In the genomic region with DNA sequence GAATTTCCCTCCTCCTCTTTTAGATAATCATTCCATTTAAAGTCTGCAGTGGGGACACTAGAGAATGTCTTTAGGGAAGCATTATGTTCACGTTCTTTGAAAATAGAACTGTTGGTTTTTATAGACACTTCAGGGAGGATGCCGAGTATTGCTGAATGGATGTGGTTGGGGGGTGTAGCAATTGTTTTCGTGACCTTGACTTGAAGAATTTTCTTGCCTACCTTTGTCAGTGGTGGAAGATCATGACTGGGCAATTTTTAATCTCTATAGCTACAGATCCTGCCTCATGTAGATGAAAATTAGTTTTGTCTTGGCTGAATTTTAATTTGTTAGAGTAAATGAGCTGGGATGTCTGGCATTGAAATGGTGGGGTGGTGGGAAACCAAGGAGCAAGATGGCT, we compare ENCODE assay signal across 1 cellular context.
TF ChIP-seq lines count a peak whose summit lies in the region.

No MANE protein-coding gene starts in this region.

TF ChIP-seq in GM23338, 12 proteins besides CTCF, POLR2A, EP300 and RAD21:
- TF ChIP-seq, protein P1, sequence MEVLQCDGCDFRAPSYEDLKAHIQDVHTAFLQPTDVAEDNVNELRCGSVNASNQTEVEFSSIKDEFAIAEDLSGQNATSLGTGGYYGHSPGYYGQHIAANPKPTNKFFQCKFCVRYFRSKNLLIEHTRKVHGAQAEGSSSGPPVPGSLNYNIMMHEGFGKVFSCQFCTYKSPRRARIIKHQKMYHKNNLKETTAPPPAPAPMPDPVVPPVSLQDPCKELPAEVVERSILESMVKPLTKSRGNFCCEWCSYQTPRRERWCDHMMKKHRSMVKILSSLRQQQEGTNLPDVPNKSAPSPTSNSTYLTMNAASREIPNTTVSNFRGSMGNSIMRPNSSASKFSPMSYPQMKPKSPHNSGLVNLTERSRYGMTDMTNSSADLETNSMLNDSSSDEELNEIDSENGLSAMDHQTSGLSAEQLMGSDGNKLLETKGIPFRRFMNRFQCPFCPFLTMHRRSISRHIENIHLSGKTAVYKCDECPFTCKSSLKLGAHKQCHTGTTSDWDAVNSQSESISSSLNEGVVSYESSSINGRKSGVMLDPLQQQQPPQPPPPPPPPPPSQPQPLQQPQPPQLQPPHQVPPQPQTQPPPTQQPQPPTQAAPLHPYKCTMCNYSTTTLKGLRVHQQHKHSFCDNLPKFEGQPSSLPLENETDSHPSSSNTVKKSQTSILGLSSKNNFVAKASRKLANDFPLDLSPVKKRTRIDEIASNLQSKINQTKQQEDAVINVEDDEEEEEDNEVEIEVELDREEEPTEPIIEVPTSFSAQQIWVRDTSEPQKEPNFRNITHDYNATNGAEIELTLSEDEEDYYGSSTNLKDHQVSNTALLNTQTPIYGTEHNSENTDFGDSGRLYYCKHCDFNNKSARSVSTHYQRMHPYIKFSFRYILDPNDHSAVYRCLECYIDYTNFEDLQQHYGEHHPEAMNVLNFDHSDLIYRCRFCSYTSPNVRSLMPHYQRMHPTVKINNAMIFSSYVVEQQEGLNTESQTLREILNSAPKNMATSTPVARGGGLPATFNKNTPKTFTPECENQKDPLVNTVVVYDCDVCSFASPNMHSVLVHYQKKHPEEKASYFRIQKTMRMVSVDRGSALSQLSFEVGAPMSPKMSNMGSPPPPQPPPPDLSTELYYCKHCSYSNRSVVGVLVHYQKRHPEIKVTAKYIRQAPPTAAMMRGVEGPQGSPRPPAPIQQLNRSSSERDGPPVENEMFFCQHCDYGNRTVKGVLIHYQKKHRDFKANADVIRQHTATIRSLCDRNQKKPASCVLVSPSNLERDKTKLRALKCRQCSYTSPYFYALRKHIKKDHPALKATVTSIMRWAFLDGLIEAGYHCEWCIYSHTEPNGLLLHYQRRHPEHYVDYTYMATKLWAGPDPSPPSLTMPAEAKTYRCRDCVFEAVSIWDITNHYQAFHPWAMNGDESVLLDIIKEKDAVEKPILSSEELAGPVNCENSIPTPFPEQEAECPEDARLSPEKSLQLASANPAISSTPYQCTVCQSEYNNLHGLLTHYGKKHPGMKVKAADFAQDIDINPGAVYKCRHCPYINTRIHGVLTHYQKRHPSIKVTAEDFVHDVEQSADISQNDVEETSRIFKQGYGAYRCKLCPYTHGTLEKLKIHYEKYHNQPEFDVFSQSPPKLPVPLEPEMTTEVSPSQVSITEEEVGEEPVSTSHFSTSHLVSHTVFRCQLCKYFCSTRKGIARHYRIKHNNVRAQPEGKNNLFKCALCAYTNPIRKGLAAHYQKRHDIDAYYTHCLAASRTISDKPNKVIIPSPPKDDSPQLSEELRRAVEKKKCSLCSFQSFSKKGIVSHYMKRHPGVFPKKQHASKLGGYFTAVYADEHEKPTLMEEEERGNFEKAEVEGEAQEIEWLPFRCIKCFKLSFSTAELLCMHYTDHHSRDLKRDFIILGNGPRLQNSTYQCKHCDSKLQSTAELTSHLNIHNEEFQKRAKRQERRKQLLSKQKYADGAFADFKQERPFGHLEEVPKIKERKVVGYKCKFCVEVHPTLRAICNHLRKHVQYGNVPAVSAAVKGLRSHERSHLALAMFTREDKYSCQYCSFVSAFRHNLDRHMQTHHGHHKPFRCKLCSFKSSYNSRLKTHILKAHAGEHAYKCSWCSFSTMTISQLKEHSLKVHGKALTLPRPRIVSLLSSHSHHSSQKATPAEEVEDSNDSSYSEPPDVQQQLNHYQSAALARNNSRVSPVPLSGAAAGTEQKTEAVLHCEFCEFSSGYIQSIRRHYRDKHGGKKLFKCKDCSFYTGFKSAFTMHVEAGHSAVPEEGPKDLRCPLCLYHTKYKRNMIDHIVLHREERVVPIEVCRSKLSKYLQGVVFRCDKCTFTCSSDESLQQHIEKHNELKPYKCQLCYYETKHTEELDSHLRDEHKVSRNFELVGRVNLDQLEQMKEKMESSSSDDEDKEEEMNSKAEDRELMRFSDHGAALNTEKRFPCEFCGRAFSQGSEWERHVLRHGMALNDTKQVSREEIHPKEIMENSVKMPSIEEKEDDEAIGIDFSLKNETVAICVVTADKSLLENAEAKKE (CRISPR knock-in tag; IDR thresholded peaks at IDR 0.05), result no peak
- TF ChIP-seq, protein P2, sequence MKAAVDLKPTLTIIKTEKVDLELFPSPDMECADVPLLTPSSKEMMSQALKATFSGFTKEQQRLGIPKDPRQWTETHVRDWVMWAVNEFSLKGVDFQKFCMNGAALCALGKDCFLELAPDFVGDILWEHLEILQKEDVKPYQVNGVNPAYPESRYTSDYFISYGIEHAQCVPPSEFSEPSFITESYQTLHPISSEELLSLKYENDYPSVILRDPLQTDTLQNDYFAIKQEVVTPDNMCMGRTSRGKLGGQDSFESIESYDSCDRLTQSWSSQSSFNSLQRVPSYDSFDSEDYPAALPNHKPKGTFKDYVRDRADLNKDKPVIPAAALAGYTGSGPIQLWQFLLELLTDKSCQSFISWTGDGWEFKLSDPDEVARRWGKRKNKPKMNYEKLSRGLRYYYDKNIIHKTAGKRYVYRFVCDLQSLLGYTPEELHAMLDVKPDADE (IDR thresholded peaks at IDR 0.05), result no peak
- no peak for TF ChIP-seq ZNF114 (CRISPR knock-in tag; IDR thresholded peaks at IDR 0.05)
- no peak for TF ChIP-seq NANOG (IDR thresholded peaks at IDR 0.05; ENCODE audit: borderline replicate concordance)
- TF ChIP-seq JUNB (IDR thresholded peaks at IDR 0.05; ENCODE audit: unreplicated experiment), result no peak
- TF ChIP-seq EZH2 (IDR thresholded peaks at IDR 0.05; ENCODE audit: low read depth, unreplicated experiment), result no peak
